ENCODE assay signal across 8 cellular contexts in genomic region chr20:49750611-49751396, GRCh38. TPM values are rescaled to one million over a fixed set of nuclear protein-coding genes. Genes with fewer than 3 reads are reported as not detected.
DNase-seq lines count a peak whose midpoint lies in the region; ATAC-seq and TF ChIP-seq lines count a peak whose summit lies in the region.

No MANE protein-coding gene starts in this region.

- POLR2A ChIA-PET in PC-3 (lab: Charles Lee; ENCODE audit: unreplicated experiment), result no interaction called here

- H3K27ac ChIP-seq in BLaER1 treated with 17β-estradiol and CSF1 and Interleukin-3, amounts not matched to agents 10 nM and 100 nM, result no peak overlapping the region
- H3K27ac ChIP-seq in brain microvascular endothelial cell, result no peak overlapping the region
- H3K27ac ChIP-seq in PC-3 (ENCODE audit: low read length), result no peak overlapping the region

- no peaks in the 10 kb centered on the region for H3K27me3 ChIP-seq in BLaER1 treated with 17β-estradiol and CSF1 and Interleukin-3, amounts not matched to agents 10 nM and 100 nM
- H3K27me3 ChIP-seq in brain microvascular endothelial cell (replicated peaks), result no peaks in the 10 kb centered on the region
- no peaks in the 10 kb centered on the region for H3K27me3 ChIP-seq in PC-3 (ENCODE audit: low read length)

- ATAC-seq in GM19043 (IDR thresholded peaks at IDR 0.05; ENCODE audit: low read depth, unreplicated experiment) (peak; percentile 61), HG03097 (IDR thresholded peaks at IDR 0.05; ENCODE audit: low FRiP score, unreplicated experiment) (peak; percentile 59), PC-3 (no peak)

- H3K27me3 Mint-ChIP-seq in activated naive CD8-positive, alpha-beta T cell treated with anti-CD3 and anti-CD28 coated beads for 36 hours, result peaks cover 29% of the 10 kb centered on the region

- H3K4me2 ChIP-seq in BLaER1 treated with 17β-estradiol and CSF1 and Interleukin-3, amounts not matched to agents 10 nM and 100 nM, result peak overlapping the region in 10 of 11 experiments; percentile 3 to 63 (median 18); a peak in 10 of 22 replicates
- no peak overlapping the region for H3K4me2 ChIP-seq in PC-3 (ENCODE audit: low read length)

- H3K36me3 ChIP-seq in BLaER1 treated with 17β-estradiol and CSF1 and Interleukin-3, amounts not matched to agents 10 nM and 100 nM, result no peaks in the 10 kb centered on the region
- H3K36me3 ChIP-seq in brain microvascular endothelial cell (replicated peaks) (no peaks in the 10 kb centered on the region), PC-3 (ENCODE audit: low read depth, low read length) (no peaks in the 10 kb centered on the region)

- H3K9me3 Mint-ChIP-seq in activated naive CD8-positive, alpha-beta T cell treated with anti-CD3 and anti-CD28 coated beads for 36 hours, result no peaks in the 10 kb centered on the region

- H3K9me3 ChIP-seq in BLaER1 treated with 17β-estradiol and CSF1 and Interleukin-3, amounts not matched to agents 10 nM and 100 nM (replicated peaks in 1 of 11), result no peaks in the 10 kb centered on the region
- no peaks in the 10 kb centered on the region for H3K9me3 ChIP-seq in PC-3 (ENCODE audit: low read length)

- no TSS peak for BruUV-seq in PC-3 (replicated peaks; lab: Mats Ljungman, UMichigan)

- H3K9ac ChIP-seq in BLaER1 treated with 17β-estradiol and CSF1 and Interleukin-3, amounts not matched to agents 10 nM and 100 nM, result no peak overlapping the region
- H3K9ac ChIP-seq in PC-3 (ENCODE audit: low read length), result no peak overlapping the region

- H3K9me2 ChIP-seq in PC-3 (replicated peaks; ENCODE audit: low read length), result no peaks in the 10 kb centered on the region

- no peak overlapping the region for H2AFZ ChIP-seq in PC-3 (ENCODE audit: low read length)

- CTCF ChIA-PET in PC-3 (lab: Charles Lee), result no interaction called here

- no peaks in the 10 kb centered on the region for H3F3A ChIP-seq in PC-3 (ENCODE audit: low read length, unreplicated experiment)

- no peak overlapping the region for H3K27ac Mint-ChIP-seq in activated naive CD8-positive, alpha-beta T cell treated with anti-CD3 and anti-CD28 coated beads for 36 hours

- peak; percentile 12 for DNase-seq in activated naive CD8-positive, alpha-beta T cell treated with anti-CD3 and anti-CD28 coated beads for 36 hours
- no peak for DNase-seq in COR-L47 (lab: John Stamatoyannopoulos, UW)
- DNase-seq in DMS153 (lab: John Stamatoyannopoulos, UW), result no peak
- DNase-seq in brain microvascular endothelial cell, result no peak
- DNase-seq in PC-3, result no peak

- peaks cover 11 to 24% (median 21%) of the 10 kb centered on the region in 10 experiments; a peak in 17 of 20 replicates for H3K4me1 ChIP-seq in BLaER1 treated with 17β-estradiol and CSF1 and Interleukin-3, amounts not matched to agents 10 nM and 100 nM
- H3K4me1 ChIP-seq in PC-3 (ENCODE audit: insufficient read depth, low read length), result peaks cover 22% of the 10 kb centered on the region

- TF ChIP-seq CTCF in brain microvascular endothelial cell (IDR thresholded peaks at IDR 0.05; ENCODE audit: low read depth, low read length, missing control alignments) (no peak), PC-3 (conservative IDR thresholded peaks at IDR 0.05; ENCODE audit: low read depth, low read length) (no peak)

- H3K36me3 Mint-ChIP-seq in activated naive CD8-positive, alpha-beta T cell treated with anti-CD3 and anti-CD28 coated beads for 36 hours, result no peaks in the 10 kb centered on the region

- intact Hi-C loops in PC-3 (cut with micrococcal nuclease), result no loop called here

- H4K20me1 ChIP-seq in BLaER1 treated with 17β-estradiol and CSF1 and Interleukin-3, amounts not matched to agents 10 nM and 100 nM, result no peaks in the 10 kb centered on the region
- H4K20me1 ChIP-seq in PC-3 (ENCODE audit: low read length), result no peaks in the 10 kb centered on the region

- peaks cover 8% of the 10 kb centered on the region for H3K4me1 Mint-ChIP-seq in activated naive CD8-positive, alpha-beta T cell treated with anti-CD3 and anti-CD28 coated beads for 36 hours

- no peak overlapping the region for H3K4me3 Mint-ChIP-seq in activated naive CD8-positive, alpha-beta T cell treated with anti-CD3 and anti-CD28 coated beads for 36 hours

- no peaks in the 10 kb centered on the region for H3K79me2 ChIP-seq in PC-3 (ENCODE audit: low read length)

- no peak overlapping the region for H3K4me3 ChIP-seq in BLaER1 treated with 17β-estradiol and CSF1 and Interleukin-3, amounts not matched to agents 10 nM and 100 nM
- H3K4me3 ChIP-seq in brain microvascular endothelial cell (ENCODE audit: low read depth, low read length) (no peak overlapping the region), PC-3 (ENCODE audit: low read length) (no peak overlapping the region)

- in situ Hi-C loops in brain microvascular endothelial cell (cut with HindIII; ENCODE audit: low pct_ligation_motif_present, low sequenced_read_pairs), result no loop called here

RNA-seq across cellular contexts. Expression of gene B4GALT5, which starts 37.1 kb away (rescaled TPM):
- total RNA-seq in activated naive CD8-positive, alpha-beta T cell treated with anti-CD3 and anti-CD28 coated beads for 36 hours, result 10 to 100 TPM; 22.4 to 23.3 TPM
- 18.1 and 24.1 TPM in 2 replicates for total RNA-seq in PC-3 (2014; rRNA removed)
